In the genomic region with DNA sequence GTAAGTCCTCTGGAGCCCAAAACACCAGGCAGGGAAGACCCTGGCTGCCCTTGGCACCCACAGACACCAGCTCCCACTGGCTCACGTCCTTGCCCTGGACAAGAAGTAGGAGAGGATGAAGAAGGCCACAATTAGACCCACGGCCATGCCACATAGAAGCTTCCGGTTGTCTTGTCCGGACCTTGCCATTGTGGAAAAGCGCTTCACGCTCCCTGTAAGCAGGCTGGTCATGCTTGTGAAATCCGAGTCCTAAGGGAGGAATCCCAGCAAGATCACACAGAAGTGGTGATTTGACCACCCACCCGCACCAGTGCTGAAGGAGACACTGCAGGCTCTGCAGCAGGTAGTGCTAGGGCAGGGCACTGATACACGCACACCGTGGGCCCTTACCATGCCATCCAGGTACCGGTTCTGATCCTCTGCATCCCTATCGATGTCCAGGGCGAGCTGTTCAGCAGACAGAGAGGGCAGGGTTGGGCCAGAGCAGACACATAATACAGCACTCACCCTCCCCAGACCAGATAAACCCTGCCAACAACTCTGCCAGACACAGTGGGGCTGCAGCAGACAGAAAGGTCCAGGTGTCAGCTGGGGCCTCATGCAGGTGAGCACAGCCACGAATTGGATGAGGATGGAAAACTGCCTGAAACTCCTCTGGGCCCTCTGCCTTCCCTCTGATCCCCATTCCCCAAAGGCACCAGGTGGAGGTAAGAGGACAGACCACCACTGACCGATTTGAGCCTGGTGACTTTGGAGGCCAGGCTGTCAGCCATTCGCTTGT, we compare ENCODE assay signal across 8 cellular contexts. TPM values are rescaled to one million over a fixed set of nuclear protein-coding genes. Genes with fewer than 3 reads are reported as not detected.
A peak's percentile ranks its signal among the peaks of the same experiment; 100 is the strongest.
DNase-seq lines count a peak whose midpoint lies in the region; ATAC-seq and TF ChIP-seq lines count a peak whose summit lies in the region.

No MANE protein-coding gene starts in this region.

- H3K36me3 Mint-ChIP-seq in activated CD4-positive, alpha-beta T cell treated with anti-CD3 and anti-CD28 coated beads for 36 hours (ENCODE audit: low read depth): peaks cover 64% of the 10 kb centered on the region
- peaks cover 33% of the 10 kb centered on the region for H3K36me3 Mint-ChIP-seq in activated naive CD4-positive, alpha-beta T cell treated with anti-CD3 and anti-CD28 coated beads, Interleukin-2, amount 10 ng/mL, durations not matched to agents 7 days and 5 days

- CTCF ChIA-PET in activated CD4-positive, alpha-beta T cell treated with anti-CD3 and anti-CD28 coated beads for 36 hours (lab: Charles Lee): interaction anchor here (0.7 to 2.7 kb wide), 3 partner anchors 45 to 244 kb away, joined by 3 to 12 read pairs (median 6); a partner anchor contains a TSS
- CTCF ChIA-PET in activated naive CD4-positive, alpha-beta T cell treated with anti-CD3 and anti-CD28 coated beads, Interleukin-2, amount 10 ng/mL, durations not matched to agents 7 days and 5 days (lab: Charles Lee): no interaction called here

- H3K9me3 Mint-ChIP-seq in activated CD4-positive, alpha-beta T cell treated with anti-CD3 and anti-CD28 coated beads for 36 hours (ENCODE audit: low read depth): no peaks in the 10 kb centered on the region
- H3K9me3 Mint-ChIP-seq in activated naive CD4-positive, alpha-beta T cell treated with anti-CD3 and anti-CD28 coated beads, Interleukin-2, amount 10 ng/mL, durations not matched to agents 7 days and 5 days: no peaks in the 10 kb centered on the region
- no peaks in the 10 kb centered on the region for H3K9me3 Mint-ChIP-seq in stimulated activated naive CD8-positive, alpha-beta T cell treated with anti-CD3 and anti-CD28 coated beads, Interleukin-15, amount 100 ng/mL, for 72 hours

- H3K27me3 Mint-ChIP-seq in activated CD4-positive, alpha-beta T cell treated with anti-CD3 and anti-CD28 coated beads for 36 hours: no peaks in the 10 kb centered on the region
- H3K27me3 Mint-ChIP-seq in activated naive CD4-positive, alpha-beta T cell treated with anti-CD3 and anti-CD28 coated beads, Interleukin-2, amount 10 ng/mL, durations not matched to agents 7 days and 5 days: peaks cover 7% of the 10 kb centered on the region
- no peaks in the 10 kb centered on the region for H3K27me3 Mint-ChIP-seq in stimulated activated naive CD8-positive, alpha-beta T cell treated with anti-CD3 and anti-CD28 coated beads, Interleukin-15, amount 100 ng/mL, for 72 hours

- H3K4me1 Mint-ChIP-seq in activated CD4-positive, alpha-beta T cell treated with anti-CD3 and anti-CD28 coated beads for 36 hours: peaks cover 66% of the 10 kb centered on the region
- H3K4me1 Mint-ChIP-seq in activated naive CD4-positive, alpha-beta T cell treated with anti-CD3 and anti-CD28 coated beads, Interleukin-2, amount 10 ng/mL, durations not matched to agents 7 days and 5 days: peaks cover 62% of the 10 kb centered on the region
- peaks cover 70% of the 10 kb centered on the region for H3K4me1 Mint-ChIP-seq in stimulated activated naive CD8-positive, alpha-beta T cell treated with anti-CD3 and anti-CD28 coated beads, Interleukin-15, amount 100 ng/mL, for 72 hours

- H3K27me3 ChIP-seq in right lobe of liver (no peaks in the 10 kb centered on the region), spleen (replicated peaks in 1 of 7) (no peaks in the 10 kb centered on the region), H7 (ENCODE audit: control insufficient read depth, insufficient read depth, low read length) (no peaks in the 10 kb centered on the region)

- POLR2A ChIA-PET in activated CD4-positive, alpha-beta T cell treated with anti-CD3 and anti-CD28 coated beads for 36 hours (lab: Charles Lee): no interaction called here

- H3K4me3 Mint-ChIP-seq in activated CD4-positive, alpha-beta T cell treated with anti-CD3 and anti-CD28 coated beads for 36 hours: peak overlapping the region; percentile 94
- peak overlapping the region; percentile 96 for H3K4me3 Mint-ChIP-seq in activated naive CD4-positive, alpha-beta T cell treated with anti-CD3 and anti-CD28 coated beads, Interleukin-2, amount 10 ng/mL, durations not matched to agents 7 days and 5 days
- peak overlapping the region; percentile 91 to 94 for H3K4me3 Mint-ChIP-seq in stimulated activated naive CD8-positive, alpha-beta T cell treated with anti-CD3 and anti-CD28 coated beads, Interleukin-15, amount 100 ng/mL, for 72 hours

- DNase-seq in activated CD4-positive, alpha-beta T cell treated with anti-CD3 and anti-CD28 coated beads for 36 hours: no peak
- DNase-seq in activated CD4-positive, alpha-beta T cell treated with anti-CD3 and anti-CD28 coated beads, Interleukin-2, amount 50 U/mL, for 48 hours: no peak
- no peak for DNase-seq in activated naive CD4-positive, alpha-beta T cell treated with anti-CD3 and anti-CD28 coated beads, Interleukin-2, amount 10 ng/mL, durations not matched to agents 7 days and 5 days
- DNase-seq in right lobe of liver (peak in 1 of 3 donors; percentile 30), spleen (no peak), H7 (no peak)
- DNase-seq in stimulated activated naive CD8-positive, alpha-beta T cell treated with anti-CD3 and anti-CD28 coated beads, Interleukin-15, amount 100 ng/mL, for 72 hours: no peak

- H3K36me3 ChIP-seq in right lobe of liver (peaks cover 0 to 25% (median 4%) of the 10 kb centered on the region in 4 donors), spleen (peaks cover 0 to 63% (median 43%) of the 10 kb centered on the region in 6 donors), H7 (replicated peaks; ENCODE audit: control insufficient read depth, insufficient read depth, low read length) (peaks cover 17% of the 10 kb centered on the region)

- intact Hi-C loops in activated CD4-positive, alpha-beta T cell treated with anti-CD3 and anti-CD28 coated beads for 36 hours (cut with DNase I, micrococcal nuclease): loop anchor here in 1 of 2 experiments (5.0 kb wide), 2 partner anchors 107 to 247 kb away; a partner anchor contains a TSS
- intact Hi-C loops in right lobe of liver (cut with DNase I) (no loop called here), spleen (cut with DNase I; ENCODE audit: low total_unique reads) (no loop called here)

- H3K4me1 ChIP-seq in right lobe of liver (peaks cover 0 to 25% (median 13%) of the 10 kb centered on the region in 4 donors), spleen (peaks cover 22 to 78% (median 66%) of the 10 kb centered on the region in 6 donors)

- 84% methylated on average over 4 of the region's 16 CpGs for WGBS in right lobe of liver (ENCODE audit: insufficient coverage, low coverage, low lambda C conversion rate, missing lambda C conversion rate)
- WGBS in spleen, 5 donors: 90 to 96% (median 94%) methylated on average over 14 to 16 of the region's 16 CpGs

- H3K27ac Mint-ChIP-seq in activated CD4-positive, alpha-beta T cell treated with anti-CD3 and anti-CD28 coated beads for 36 hours: peak overlapping the region; percentile 99
- no peak overlapping the region for H3K27ac Mint-ChIP-seq in activated naive CD4-positive, alpha-beta T cell treated with anti-CD3 and anti-CD28 coated beads, Interleukin-2, amount 10 ng/mL, durations not matched to agents 7 days and 5 days
- H3K27ac Mint-ChIP-seq in stimulated activated naive CD8-positive, alpha-beta T cell treated with anti-CD3 and anti-CD28 coated beads, Interleukin-15, amount 100 ng/mL, for 72 hours: no peak overlapping the region

- no peak for ATAC-seq in activated CD4-positive, alpha-beta T cell treated with anti-CD3 and anti-CD28 coated beads for 36 hours
- no peak for ATAC-seq in right lobe of liver
- no peak for ATAC-seq in stimulated activated naive CD8-positive, alpha-beta T cell treated with anti-CD3 and anti-CD28 coated beads, Interleukin-15, amount 100 ng/mL, for 72 hours
- no peak for ATAC-seq in HG02588 (IDR thresholded peaks at IDR 0.05; ENCODE audit: unreplicated experiment)

- TF ChIP-seq POLR2A in right lobe of liver (IDR thresholded peaks at IDR 0.05) (no peak), spleen (IDR thresholded peaks at IDR 0.05) (no peak)

- TF ChIP-seq CTCF in right lobe of liver (IDR thresholded peaks at IDR 0.05): no peak
- no peak for TF ChIP-seq CTCF in spleen (IDR thresholded peaks at IDR 0.05 in 8 of 11, conservative IDR thresholded peaks at IDR 0.05 in 3 of 11)

- H3K4me3 ChIP-seq in right lobe of liver (peak overlapping the region in 2 of 3 donors; percentile 95 to 99), spleen (peak overlapping the region in 3 of 8 donors; percentile 87 to 96 (median 95)), H7 (ENCODE audit: insufficient read depth, low read depth, low read length) (no peak overlapping the region)

- H3K9me3 ChIP-seq in right lobe of liver (no peaks in the 10 kb centered on the region), spleen (no peaks in the 10 kb centered on the region)

- H3K27ac ChIP-seq in right lobe of liver: no peak overlapping the region
- peak overlapping the region in 2 of 8 donors; percentile 99 to 100 for H3K27ac ChIP-seq in spleen

RNA-seq across cellular contexts. Expression of a gene that starts 1.8 kb away (rescaled TPM):
- total RNA-seq in activated CD4-positive, alpha-beta T cell treated with anti-CD3 and anti-CD28 coated beads for 36 hours: 10 to 100 TPM; 45.5 to 49.4 TPM
- 10 to 100 TPM; 17.2 to 28.9 (median 24.8) TPM for total RNA-seq in right lobe of liver
- total RNA-seq in spleen: 10 to 100 TPM; 40.6 to 63.5 (median 51.4) TPM
- 10 to 100 TPM; 16.2 to 29.9 (median 20.2) TPM for polyA plus RNA-seq in spleen
- 21.5 and 23.7 TPM in 2 replicates for total RNA-seq in H7 (2014; rRNA removed; shearing (Covaris generic))

RNA-seq across cellular contexts. Expression of a gene that starts 2.1 kb away (rescaled TPM):
- 100 to 1,000 TPM; 104 to 124 TPM for total RNA-seq in activated CD4-positive, alpha-beta T cell treated with anti-CD3 and anti-CD28 coated beads for 36 hours
- total RNA-seq in right lobe of liver (10 to 100 TPM; 29.7 to 54.0 (median 32.4) TPM), spleen (100 to 1,000 TPM in 3 of 7 donors, 10 to 100 TPM in 4; 66.7 to 141 (median 88.3) TPM)
- polyA plus RNA-seq in spleen: 10 to 100 TPM; 38.6 to 59.2 (median 44.7) TPM
- 103 and 125 TPM in 2 replicates for total RNA-seq in H7 (2014; rRNA removed; shearing (Covaris generic))

RNA-seq across cellular contexts. Expression of a gene that starts 12.5 kb away (rescaled TPM):
- total RNA-seq in activated CD4-positive, alpha-beta T cell treated with anti-CD3 and anti-CD28 coated beads for 36 hours: not detected
- total RNA-seq in right lobe of liver (not detected), spleen (not detected)
- not detected for polyA plus RNA-seq in spleen
- total RNA-seq in H7 (2014; rRNA removed; shearing (Covaris generic)): not detected in 2 replicates

RNA-seq across cellular contexts. Expression of a gene that starts 30.7 kb away (rescaled TPM):
- 10 to 100 TPM; 19.6 to 23.3 TPM for total RNA-seq in activated CD4-positive, alpha-beta T cell treated with anti-CD3 and anti-CD28 coated beads for 36 hours
- 10 to 100 TPM in 5 of 6 experiments, 1 to 10 TPM in 1; 9.2 to 22.0 (median 15.5) TPM for total RNA-seq in right lobe of liver
- total RNA-seq in spleen: 10 to 100 TPM; 11.9 to 28.8 (median 16.6) TPM
- polyA plus RNA-seq in spleen: 10 to 100 TPM; 17.8 to 24.0 (median 22.0) TPM
- total RNA-seq in H7 (2014; rRNA removed; shearing (Covaris generic)): 10.7 and 12.3 TPM in 2 replicates

RNA-seq across cellular contexts. Expression of a gene that starts 31.4 kb away (rescaled TPM):
- total RNA-seq in activated CD4-positive, alpha-beta T cell treated with anti-CD3 and anti-CD28 coated beads for 36 hours: 100 to 1,000 TPM; 134 to 212 TPM
- total RNA-seq in right lobe of liver: 10 to 100 TPM; 46.1 to 71.5 (median 48.7) TPM
- total RNA-seq in spleen: 100 to 1,000 TPM in 5 of 7 donors, 10 to 100 TPM in 2; 93.6 to 126 (median 101) TPM
- polyA plus RNA-seq in spleen: 100 to 1,000 TPM; 165 to 229 (median 200) TPM
- total RNA-seq in H7 (2014; rRNA removed; shearing (Covaris generic)): 186 and 234 TPM in 2 replicates
